Comparison of ENCODE assay signal across 8 cellular contexts in the genomic region with DNA sequence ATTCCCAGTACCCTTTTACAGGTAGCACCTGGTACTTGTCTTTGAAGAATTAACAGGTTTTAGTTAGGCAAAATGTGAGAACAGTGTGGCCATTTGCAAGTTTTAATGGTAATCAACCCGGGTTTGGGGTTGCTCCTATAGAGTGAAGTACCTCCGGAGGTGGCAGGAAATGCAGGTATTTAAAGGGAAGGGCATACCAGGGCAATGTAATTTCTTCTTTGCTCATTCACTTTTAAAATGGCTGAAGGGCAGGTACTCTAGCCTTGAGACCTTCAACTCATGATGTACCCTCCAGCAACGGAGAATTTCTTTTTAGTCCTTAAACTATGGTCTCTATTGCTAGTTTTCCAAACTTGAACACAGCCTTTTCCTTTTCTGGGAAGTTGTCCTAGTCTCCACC. TPM values are rescaled to one million over a fixed set of nuclear protein-coding genes. Genes with fewer than 3 reads are reported as not detected.
DNase-seq lines count a peak whose midpoint lies in the region; ATAC-seq and TF ChIP-seq lines count a peak whose summit lies in the region.

No MANE protein-coding gene starts in this region.

- no peaks in the 10 kb centered on the region for H3K27me3 Mint-ChIP-seq in T-helper 17 cell

- peaks cover 33% of the 10 kb centered on the region for H3K4me1 Mint-ChIP-seq in T-helper 17 cell

- H3K36me3 Mint-ChIP-seq in T-helper 17 cell (ENCODE audit: low read depth), result no peaks in the 10 kb centered on the region

- TF ChIP-seq CTCF in fibroblast of villous mesenchyme (IDR thresholded peaks at IDR 0.05; ENCODE audit: insufficient read depth, low read depth, low read length), result no peak
- no peak for TF ChIP-seq CTCF in thyroid gland (IDR thresholded peaks at IDR 0.05)

- intact Hi-C loops in thyroid gland (cut with DNase I), result loop anchor here (10.0 kb wide), 2 partner anchors 86 to 556 kb away; a partner anchor contains a TSS

- peak overlapping the region; percentile 100 for H3K27ac Mint-ChIP-seq in T-helper 17 cell

- WGBS in thyroid gland, 2 donors, result 18 to 27% methylated on average over 3 of the region's 3 CpGs

- peak overlapping the region in 1 of 3 donors; percentile 100 for H3K27ac ChIP-seq in thyroid gland

- peak overlapping the region; percentile 99 for H3K4me3 ChIP-seq in HAP-1
- H3K4me3 ChIP-seq in fibroblast of villous mesenchyme (ENCODE audit: low read depth, low read length), result peak overlapping the region; percentile 96
- peak overlapping the region; percentile 97 for H3K4me3 ChIP-seq in skeletal muscle cell (ENCODE audit: low read depth, low read length)
- peak overlapping the region in 1 of 3 donors; percentile 77 for H3K4me3 ChIP-seq in thyroid gland (replicated peaks in 1 of 3)

- H3K4me1 ChIP-seq in HAP-1 (peaks cover 19% of the 10 kb centered on the region), thyroid gland (peaks cover 13 to 27% of the 10 kb centered on the region in 2 donors)

- TF ChIP-seq POLR2A in thyroid gland (IDR thresholded peaks at IDR 0.05), result no peak

- H3K9me3 ChIP-seq in HAP-1 (no peaks in the 10 kb centered on the region), T-helper 17 cell (ENCODE audit: control insufficient read depth, low read length, poor library complexity, severe bottlenecking) (no peaks in the 10 kb centered on the region), thyroid gland (no peaks in the 10 kb centered on the region)

- in situ Hi-C loops in HAP-1 (cut with MboI; ENCODE audit: low sequenced_read_pairs), result no loop called here

- DNase-seq in HAP-1 (ENCODE audit: low spot score in 2 of 2) (no peak), T-helper 17 cell (no peak), fibroblast of villous mesenchyme (ENCODE audit: low read depth) (no peak), skeletal muscle cell (ENCODE audit: low read depth) (no peak), thyroid gland (no peak), AG20443 (ENCODE audit: low spot score) (no peak)

- peak overlapping the region; percentile 95 for H3K4me3 Mint-ChIP-seq in T-helper 17 cell

- H3K36me3 ChIP-seq in HAP-1 (replicated peaks), result peaks cover 13% of the 10 kb centered on the region
- H3K36me3 ChIP-seq in thyroid gland, result no peaks in the 10 kb centered on the region

- ATAC-seq in T-helper 17 cell (no peak), HG03460 (IDR thresholded peaks at IDR 0.05; ENCODE audit: unreplicated experiment) (no peak), HG03039 (IDR thresholded peaks at IDR 0.05; ENCODE audit: unreplicated experiment) (no peak)

- H3K27me3 ChIP-seq in HAP-1 (ENCODE audit: low read depth) (no peaks in the 10 kb centered on the region), thyroid gland (no peaks in the 10 kb centered on the region)

RNA-seq across cellular contexts. Expression of a gene that starts 1.3 kb away (rescaled TPM):
- 10 to 100 TPM; 49.3 to 50.1 TPM for total RNA-seq in T-helper 17 cell
- 104 and 187 TPM in 2 replicates for total RNA-seq in fibroblast of villous mesenchyme
- total RNA-seq in thyroid gland, result 10 to 100 TPM; 49.9 to 72.0 (median 70.5) TPM

RNA-seq across cellular contexts. Expression of a gene that starts 24.2 kb away (rescaled TPM):
- total RNA-seq in T-helper 17 cell (10 to 100 TPM; 12.9 to 18.1 TPM), fibroblast of villous mesenchyme (11.0 and 25.5 TPM in 2 replicates), thyroid gland (10 to 100 TPM; 24.7 to 43.4 (median 30.7) TPM)
